In genomic region chr20:2747676-2748235, GRCh38 we compare ENCODE assay signal across 23 cellular contexts. TPM values are rescaled to one million over a fixed set of nuclear protein-coding genes. Genes with fewer than 3 reads are reported as not detected.
DNase-seq lines count a peak whose midpoint lies in the region; ATAC-seq and TF ChIP-seq lines count a peak whose summit lies in the region.
"Had no signal": no experiment of that assay in that cellular context is flagged by ENCODE, and none has a peak within 500 bp of the region (broad histone marks: within the 10 kb centered on the region; RNA-seq: fewer than 3 reads in every experiment).

No MANE protein-coding gene starts in this region.

- H3K4me3 ChIP-seq in coronary artery (no peak overlapping the region), osteoblast (ENCODE audit: insufficient read depth, low read length) (no peak overlapping the region)

- no peaks in the 10 kb centered on the region for H3K36me3 ChIP-seq in osteoblast (ENCODE audit: insufficient read depth, low read length)
- H3K36me3 ChIP-seq: BE2C had no signal

- H3K4me2 ChIP-seq in osteoblast (ENCODE audit: insufficient read depth, low read length), result no peak overlapping the region

- no peaks in the 10 kb centered on the region for H3K36me3 Mint-ChIP-seq in activated CD4-positive, alpha-beta T cell treated with anti-CD3 and anti-CD28 coated beads, Interleukin-2, amount 10 ng/mL, durations not matched to agents 7 days and 5 days (ENCODE audit: low read depth)
- H3K36me3 Mint-ChIP-seq: CD4-positive, alpha-beta memory T cell had no signal

- peaks cover 47% of the 10 kb centered on the region for H3K27me3 Mint-ChIP-seq in activated CD4-positive, alpha-beta T cell treated with anti-CD3 and anti-CD28 coated beads, Interleukin-2, amount 10 ng/mL, durations not matched to agents 7 days and 5 days
- H3K27me3 Mint-ChIP-seq: CD4-positive, alpha-beta memory T cell had no signal

- no peaks in the 10 kb centered on the region for H4K20me1 ChIP-seq in osteoblast (ENCODE audit: insufficient read depth, low read length)

- TF ChIP-seq CTCF in coronary artery (IDR thresholded peaks at IDR 0.05), result no peak
- no peak for TF ChIP-seq CTCF in osteoblast (IDR thresholded peaks at IDR 0.05; ENCODE audit: extremely low read depth, low read depth, low read length)

- H2AFZ ChIP-seq in osteoblast (ENCODE audit: low read length), result no peak overlapping the region

- no peak overlapping the region for H3K4me3 Mint-ChIP-seq in activated CD4-positive, alpha-beta T cell treated with anti-CD3 and anti-CD28 coated beads, Interleukin-2, amount 10 ng/mL, durations not matched to agents 7 days and 5 days

- CTCF ChIA-PET in activated CD4-positive, alpha-beta T cell treated with anti-CD3 and anti-CD28 coated beads, Interleukin-2, amount 10 ng/mL, durations not matched to agents 7 days and 5 days (lab: Charles Lee), result no interaction called here

- POLR2A ChIA-PET in activated CD4-positive, alpha-beta T cell treated with anti-CD3 and anti-CD28 coated beads, Interleukin-2, amount 10 ng/mL, durations not matched to agents 7 days and 5 days (lab: Charles Lee), result no interaction called here

- no peaks in the 10 kb centered on the region for H3K9me3 Mint-ChIP-seq in activated CD4-positive, alpha-beta T cell treated with anti-CD3 and anti-CD28 coated beads, Interleukin-2, amount 10 ng/mL, durations not matched to agents 7 days and 5 days
- H3K9me3 Mint-ChIP-seq: CD4-positive, alpha-beta memory T cell had no signal

- no peak for ATAC-seq in GM21423 (IDR thresholded peaks at IDR 0.05; ENCODE audit: unreplicated experiment)
- ATAC-seq: HCT116 had no signal

- H3K27ac Mint-ChIP-seq in activated CD4-positive, alpha-beta T cell treated with anti-CD3 and anti-CD28 coated beads, Interleukin-2, amount 10 ng/mL, durations not matched to agents 7 days and 5 days, result no peak overlapping the region

- H3K4me1 ChIP-seq in osteoblast (ENCODE audit: insufficient read depth, low read length), result peaks cover 11% of the 10 kb centered on the region
- H3K4me1 ChIP-seq: BE2C had no signal

- DNase-seq in activated CD4-positive, alpha-beta T cell treated with anti-CD3 and anti-CD28 coated beads, Interleukin-2, amount 10 ng/mL, durations not matched to agents 7 days and 5 days, result peak; percentile 5
- DNase-seq in activated CD4-positive, alpha-beta T cell treated with anti-CD3 and anti-CD28 coated beads for 4 hours, result no peak
- peak; percentile 2 for DNase-seq in AG20443 (ENCODE audit: low spot score)
- peak; percentile 5 for DNase-seq in coronary artery (ENCODE audit: low spot score)
- DNase-seq in osteoblast (ENCODE audit: insufficient read length, low spot score, missing footprints), result peak; percentile 74
- DNase-seq in kidney tubule cell (ENCODE audit: low spot score), result no peak
- DNase-seq in cortex of kidney (lab: John Stamatoyannopoulos, UW), result no peak
- DNase-seq: BE2C; Calu3; CD4-positive, alpha-beta memory T cell; KBM-7; NCI-H1436; NCI-H2029; NCI-H2171; NCI-H446 treated with DMSO at 0.1 percent for 48 hours; NCI-H748 treated with DMSO at 0.1 percent for 48 hours; OCI-M1; SIG-M5 had no signal

- H3K27ac ChIP-seq in coronary artery (no peak overlapping the region), osteoblast (ENCODE audit: low read depth, low read length) (no peak overlapping the region)
- H3K27ac ChIP-seq: 22Rv1, HL-60 had no signal

- H3K79me2 ChIP-seq in osteoblast (ENCODE audit: insufficient read depth, low read length), result no peaks in the 10 kb centered on the region

- peaks cover 53% of the 10 kb centered on the region for H3K27me3 ChIP-seq in osteoblast (ENCODE audit: insufficient read depth, low read length)
- H3K27me3 ChIP-seq: BE2C had no signal

- peaks cover 22% of the 10 kb centered on the region for H3K4me1 Mint-ChIP-seq in activated CD4-positive, alpha-beta T cell treated with anti-CD3 and anti-CD28 coated beads, Interleukin-2, amount 10 ng/mL, durations not matched to agents 7 days and 5 days

- H3K9me3 ChIP-seq in osteoblast (ENCODE audit: low read depth, low read length), result no peaks in the 10 kb centered on the region
- H3K9me3 ChIP-seq: BE2C had no signal

RNA-seq across cellular contexts. Expression of gene CPXM1, which starts 52.7 kb away (rescaled TPM):
- under 1 TPM in 1 of 2 experiments, not detected in 1; 0.12 TPM for total RNA-seq in activated CD4-positive, alpha-beta T cell treated with anti-CD3 and anti-CD28 coated beads, Interleukin-2, amount 10 ng/mL, durations not matched to agents 7 days and 5 days
- total RNA-seq in osteoblast, result under 0.01 and 0.88 TPM in 2 replicates
- total RNA-seq: CD4-positive, alpha-beta memory T cell; RPMI7951 had no signal

RNA-seq across cellular contexts. Expression of gene EBF4, which starts 55.2 kb away (rescaled TPM):
- total RNA-seq in activated CD4-positive, alpha-beta T cell treated with anti-CD3 and anti-CD28 coated beads, Interleukin-2, amount 10 ng/mL, durations not matched to agents 7 days and 5 days, result under 1 TPM; 0.27 to 0.64 TPM
- under 0.01 and 0.29 TPM in 2 replicates for total RNA-seq in osteoblast
- total RNA-seq: RPMI7951 had no signal

Comparison
In these comparisons a context has a peak if more than half of its experiments do, and no peak if none do; other contexts are left out.
1. DNase-seq: peak in activated CD4-positive, alpha-beta T cell treated with anti-CD3 and anti-CD28 coated beads, Interleukin-2, amount 10 ng/mL, durations not matched to agents 7 days and 5 days (single experiment), AG20443 (single experiment), coronary artery (single experiment) and osteoblast (single experiment); none in activated CD4-positive, alpha-beta T cell treated with anti-CD3 and anti-CD28 coated beads for 4 hours (0 of 2), kidney tubule cell (single experiment) and cortex of kidney (single experiment).